1 cellular context compared by ENCODE assay signal in genomic region chr3:194233150-194233549, GRCh38.
TF ChIP-seq lines count a peak whose summit lies in the region.

No MANE protein-coding gene starts in this region.

TF ChIP-seq in K562, 482 proteins besides CTCF, POLR2A, EP300 and RAD21 (continued from another document):
- TF ChIP-seq ZMIZ1 (IDR thresholded peaks at IDR 0.05; ENCODE audit: low read depth in 2 of 2, low read length in 2 of 2), result no peak
